2 cellular contexts compared by ENCODE assay signal in genomic region chr9:136197372-136197875, GRCh38.
TF ChIP-seq lines count a peak whose summit lies in the region.

No MANE protein-coding gene starts in this region.

TF ChIP-seq in GM23338, 12 proteins besides CTCF, POLR2A, EP300 and RAD21:
- TF ChIP-seq ZNF331 (CRISPR knock-in tag; IDR thresholded peaks at IDR 0.05; ENCODE audit: low read depth) (no peak), REST (IDR thresholded peaks at IDR 0.05; ENCODE audit: unreplicated experiment) (no peak), STAT1 (IDR thresholded peaks at IDR 0.05; ENCODE audit: unreplicated experiment) (no peak), POLR2AphosphoS5 (IDR thresholded peaks at IDR 0.05; ENCODE audit: low read depth) (no peak), EZH2phosphoT487 (IDR thresholded peaks at IDR 0.05; ENCODE audit: unreplicated experiment) (no peak), ETS1 (IDR thresholded peaks at IDR 0.05) (no peak), NANOG (IDR thresholded peaks at IDR 0.05; ENCODE audit: borderline replicate concordance) (no peak), CREB1 (CRISPR knock-in tag; IDR thresholded peaks at IDR 0.05; ENCODE audit: low read depth) (no peak)
- TF ChIP-seq, protein P1, sequence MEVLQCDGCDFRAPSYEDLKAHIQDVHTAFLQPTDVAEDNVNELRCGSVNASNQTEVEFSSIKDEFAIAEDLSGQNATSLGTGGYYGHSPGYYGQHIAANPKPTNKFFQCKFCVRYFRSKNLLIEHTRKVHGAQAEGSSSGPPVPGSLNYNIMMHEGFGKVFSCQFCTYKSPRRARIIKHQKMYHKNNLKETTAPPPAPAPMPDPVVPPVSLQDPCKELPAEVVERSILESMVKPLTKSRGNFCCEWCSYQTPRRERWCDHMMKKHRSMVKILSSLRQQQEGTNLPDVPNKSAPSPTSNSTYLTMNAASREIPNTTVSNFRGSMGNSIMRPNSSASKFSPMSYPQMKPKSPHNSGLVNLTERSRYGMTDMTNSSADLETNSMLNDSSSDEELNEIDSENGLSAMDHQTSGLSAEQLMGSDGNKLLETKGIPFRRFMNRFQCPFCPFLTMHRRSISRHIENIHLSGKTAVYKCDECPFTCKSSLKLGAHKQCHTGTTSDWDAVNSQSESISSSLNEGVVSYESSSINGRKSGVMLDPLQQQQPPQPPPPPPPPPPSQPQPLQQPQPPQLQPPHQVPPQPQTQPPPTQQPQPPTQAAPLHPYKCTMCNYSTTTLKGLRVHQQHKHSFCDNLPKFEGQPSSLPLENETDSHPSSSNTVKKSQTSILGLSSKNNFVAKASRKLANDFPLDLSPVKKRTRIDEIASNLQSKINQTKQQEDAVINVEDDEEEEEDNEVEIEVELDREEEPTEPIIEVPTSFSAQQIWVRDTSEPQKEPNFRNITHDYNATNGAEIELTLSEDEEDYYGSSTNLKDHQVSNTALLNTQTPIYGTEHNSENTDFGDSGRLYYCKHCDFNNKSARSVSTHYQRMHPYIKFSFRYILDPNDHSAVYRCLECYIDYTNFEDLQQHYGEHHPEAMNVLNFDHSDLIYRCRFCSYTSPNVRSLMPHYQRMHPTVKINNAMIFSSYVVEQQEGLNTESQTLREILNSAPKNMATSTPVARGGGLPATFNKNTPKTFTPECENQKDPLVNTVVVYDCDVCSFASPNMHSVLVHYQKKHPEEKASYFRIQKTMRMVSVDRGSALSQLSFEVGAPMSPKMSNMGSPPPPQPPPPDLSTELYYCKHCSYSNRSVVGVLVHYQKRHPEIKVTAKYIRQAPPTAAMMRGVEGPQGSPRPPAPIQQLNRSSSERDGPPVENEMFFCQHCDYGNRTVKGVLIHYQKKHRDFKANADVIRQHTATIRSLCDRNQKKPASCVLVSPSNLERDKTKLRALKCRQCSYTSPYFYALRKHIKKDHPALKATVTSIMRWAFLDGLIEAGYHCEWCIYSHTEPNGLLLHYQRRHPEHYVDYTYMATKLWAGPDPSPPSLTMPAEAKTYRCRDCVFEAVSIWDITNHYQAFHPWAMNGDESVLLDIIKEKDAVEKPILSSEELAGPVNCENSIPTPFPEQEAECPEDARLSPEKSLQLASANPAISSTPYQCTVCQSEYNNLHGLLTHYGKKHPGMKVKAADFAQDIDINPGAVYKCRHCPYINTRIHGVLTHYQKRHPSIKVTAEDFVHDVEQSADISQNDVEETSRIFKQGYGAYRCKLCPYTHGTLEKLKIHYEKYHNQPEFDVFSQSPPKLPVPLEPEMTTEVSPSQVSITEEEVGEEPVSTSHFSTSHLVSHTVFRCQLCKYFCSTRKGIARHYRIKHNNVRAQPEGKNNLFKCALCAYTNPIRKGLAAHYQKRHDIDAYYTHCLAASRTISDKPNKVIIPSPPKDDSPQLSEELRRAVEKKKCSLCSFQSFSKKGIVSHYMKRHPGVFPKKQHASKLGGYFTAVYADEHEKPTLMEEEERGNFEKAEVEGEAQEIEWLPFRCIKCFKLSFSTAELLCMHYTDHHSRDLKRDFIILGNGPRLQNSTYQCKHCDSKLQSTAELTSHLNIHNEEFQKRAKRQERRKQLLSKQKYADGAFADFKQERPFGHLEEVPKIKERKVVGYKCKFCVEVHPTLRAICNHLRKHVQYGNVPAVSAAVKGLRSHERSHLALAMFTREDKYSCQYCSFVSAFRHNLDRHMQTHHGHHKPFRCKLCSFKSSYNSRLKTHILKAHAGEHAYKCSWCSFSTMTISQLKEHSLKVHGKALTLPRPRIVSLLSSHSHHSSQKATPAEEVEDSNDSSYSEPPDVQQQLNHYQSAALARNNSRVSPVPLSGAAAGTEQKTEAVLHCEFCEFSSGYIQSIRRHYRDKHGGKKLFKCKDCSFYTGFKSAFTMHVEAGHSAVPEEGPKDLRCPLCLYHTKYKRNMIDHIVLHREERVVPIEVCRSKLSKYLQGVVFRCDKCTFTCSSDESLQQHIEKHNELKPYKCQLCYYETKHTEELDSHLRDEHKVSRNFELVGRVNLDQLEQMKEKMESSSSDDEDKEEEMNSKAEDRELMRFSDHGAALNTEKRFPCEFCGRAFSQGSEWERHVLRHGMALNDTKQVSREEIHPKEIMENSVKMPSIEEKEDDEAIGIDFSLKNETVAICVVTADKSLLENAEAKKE (CRISPR knock-in tag; IDR thresholded peaks at IDR 0.05), result no peak

TF ChIP-seq in endothelial cell of umbilical vein, 7 proteins besides CTCF, POLR2A, EP300 and RAD21 (continued from another document):
- TF ChIP-seq POLR2AphosphoS5 (IDR thresholded peaks at IDR 0.05; ENCODE audit: insufficient read depth, low read depth, low read length), result no peak
- peak; percentile 13 for TF ChIP-seq EZH2 (IDR thresholded peaks at IDR 0.05; ENCODE audit: borderline replicate concordance, low read depth, low read length, severe bottlenecking)
TF ChIP-seq in endothelial cell of umbilical vein: peak in this region for 1.
